In the genomic region with DNA sequence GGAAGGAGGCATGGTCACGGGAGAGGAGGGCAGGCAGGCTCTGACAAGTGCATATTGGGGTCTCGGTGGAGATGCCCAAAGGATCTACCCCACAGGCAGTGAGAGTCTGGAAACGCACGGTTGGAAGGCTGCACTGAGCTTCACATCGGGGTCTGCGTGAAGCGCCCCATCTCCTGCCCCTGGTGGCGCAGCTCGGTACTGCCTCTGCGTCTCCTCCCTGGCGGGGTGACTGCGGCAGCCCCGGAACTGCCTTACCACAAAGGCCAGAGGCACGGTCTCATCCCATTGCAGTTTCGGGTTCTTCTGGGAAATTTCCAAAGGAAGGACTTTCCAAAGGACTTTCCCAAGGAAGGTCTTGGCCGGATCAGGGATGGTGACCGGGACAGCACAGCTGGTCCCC, we compare ENCODE assay signal across 8 cellular contexts.
DNase-seq lines count a peak whose midpoint lies in the region; ATAC-seq and TF ChIP-seq lines count a peak whose summit lies in the region.

No MANE protein-coding gene starts in this region.

- TF ChIP-seq CTCF in GM10266 (IDR thresholded peaks at IDR 0.05; ENCODE audit: control insufficient read depth, insufficient read depth, low read depth, missing control alignments) = peak; percentile 24
- TF ChIP-seq CTCF in cardiac fibroblast (IDR thresholded peaks at IDR 0.05; ENCODE audit: low read depth, low read length) = peak; percentile 38

- no peak for DNase-seq in GM10266 (ENCODE audit: extremely low spot score)
- peak; percentile 2 for DNase-seq in RPMI7951 (ENCODE audit: low read depth)
- no peak for DNase-seq in cardiac fibroblast (ENCODE audit: low read depth in 2 of 2)
- DNase-seq in retina = peak; percentile 60

- H3K4me3 ChIP-seq in cardiac fibroblast (replicated peaks in 1 of 2; ENCODE audit: low read depth in 2 of 2, low read length in 2 of 2) = no peak overlapping the region

- ATAC-seq in HG03565 (IDR thresholded peaks at IDR 0.05; ENCODE audit: unreplicated experiment) (no peak), GM19328 (IDR thresholded peaks at IDR 0.05; ENCODE audit: unreplicated experiment) (no peak), HG03108 (IDR thresholded peaks at IDR 0.05; ENCODE audit: unreplicated experiment) (no peak), GM19467 (IDR thresholded peaks at IDR 0.05; ENCODE audit: unreplicated experiment) (no peak)

Comparison
In these comparisons a context has a peak if more than half of its experiments do, and no peak if none do; other contexts are left out.
1. DNase-seq: peak in RPMI7951 (single experiment) and retina (single experiment); none in GM10266 (single experiment) and cardiac fibroblast (0 of 2).